ENCODE assay signal across 1 cellular context in the genomic region with DNA sequence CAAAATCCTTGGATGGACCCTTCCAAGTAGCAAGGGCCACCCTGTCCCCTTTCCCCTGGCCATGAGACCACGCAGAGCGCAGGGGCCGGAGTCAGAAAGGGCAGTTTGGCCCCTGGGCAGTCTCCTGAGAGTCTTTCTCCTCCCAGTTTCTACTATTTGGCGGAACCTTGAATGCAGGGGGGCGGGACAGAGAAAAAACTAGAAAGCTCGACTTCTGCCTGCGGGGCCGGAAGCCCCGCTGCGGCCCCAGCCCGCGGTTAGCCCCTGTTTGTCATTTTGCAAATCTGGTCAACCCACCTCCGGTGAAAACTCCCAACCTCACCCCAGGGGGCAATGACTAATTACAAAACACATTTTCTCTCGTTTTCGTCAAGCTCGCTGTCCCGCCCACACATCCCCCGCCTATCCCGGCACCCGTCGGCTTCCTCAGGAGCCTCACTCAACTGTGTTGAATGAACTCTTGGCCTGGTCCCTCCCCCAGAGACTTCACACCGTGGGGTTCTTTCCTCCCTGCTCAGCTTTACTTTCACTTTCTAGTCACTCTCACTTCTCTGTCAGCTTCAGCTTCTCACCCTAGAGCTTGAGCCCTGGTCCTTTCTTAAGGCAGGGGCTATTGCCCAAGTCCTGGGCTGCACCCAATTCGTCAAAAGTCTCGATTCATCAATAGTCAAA.
TF ChIP-seq lines count a peak whose summit lies in the region.

No MANE protein-coding gene starts in this region.

TF ChIP-seq in HEK293, 187 proteins besides CTCF, POLR2A, EP300 and RAD21 (continued from another document and continues in another):
- TF ChIP-seq ZNF146 (tag by site-specific recombination; IDR thresholded peaks at IDR 0.05) (no peak), ZNF416 (tag by site-specific recombination; IDR thresholded peaks at IDR 0.05) (no peak), ZNF830 (tag by site-specific recombination; IDR thresholded peaks at IDR 0.05; ENCODE audit: low read depth) (no peak), ZNF843 (tag by site-specific recombination; IDR thresholded peaks at IDR 0.05) (no peak), ZNF600 (tag by site-specific recombination; IDR thresholded peaks at IDR 0.05) (no peak), ZNF610 (tag by site-specific recombination; IDR thresholded peaks at IDR 0.05; ENCODE audit: borderline replicate concordance) (no peak), HOXD13 (CRISPR knock-in tag; IDR thresholded peaks at IDR 0.05; ENCODE audit: borderline replicate concordance) (no peak), ZNF585B (tag by site-specific recombination; IDR thresholded peaks at IDR 0.05) (no peak), ZNF341 (tag by site-specific recombination; IDR thresholded peaks at IDR 0.05; ENCODE audit: low read depth) (peak; percentile 42), ZNF16 (tag by site-specific recombination; IDR thresholded peaks at IDR 0.05; ENCODE audit: low read depth) (no peak), ZNF777 (tag by site-specific recombination; IDR thresholded peaks at IDR 0.05; ENCODE audit: borderline replicate concordance) (no peak), ZNF677 (tag by site-specific recombination; IDR thresholded peaks at IDR 0.05) (no peak), KLF8 (tag by site-specific recombination; IDR thresholded peaks at IDR 0.05) (no peak), ZNF274 (IDR thresholded peaks at IDR 0.05; ENCODE audit: low read length) (no peak), ZNF274 (tag by site-specific recombination; IDR thresholded peaks at IDR 0.05; ENCODE audit: borderline replicate concordance) (no peak), ZNF114 (tag by site-specific recombination; IDR thresholded peaks at IDR 0.05) (no peak), SCRT2 (tag by site-specific recombination; IDR thresholded peaks at IDR 0.05) (no peak), ZSCAN30 (tag by site-specific recombination; IDR thresholded peaks at IDR 0.05) (no peak), ZXDB (tag by site-specific recombination; IDR thresholded peaks at IDR 0.05) (peak; percentile 72), BCL11A (tag by site-specific recombination; IDR thresholded peaks at IDR 0.05; ENCODE audit: low read depth) (no peak), GFI1B (tag by site-specific recombination; IDR thresholded peaks at IDR 0.05) (peak; percentile 80; the same call in 1 of the 2 replicates), ZBTB17 (tag by site-specific recombination; IDR thresholded peaks at IDR 0.05) (peak; percentile 65), ZNF426 (tag by site-specific recombination; IDR thresholded peaks at IDR 0.05) (no peak)
- TF ChIP-seq, protein P1, sequence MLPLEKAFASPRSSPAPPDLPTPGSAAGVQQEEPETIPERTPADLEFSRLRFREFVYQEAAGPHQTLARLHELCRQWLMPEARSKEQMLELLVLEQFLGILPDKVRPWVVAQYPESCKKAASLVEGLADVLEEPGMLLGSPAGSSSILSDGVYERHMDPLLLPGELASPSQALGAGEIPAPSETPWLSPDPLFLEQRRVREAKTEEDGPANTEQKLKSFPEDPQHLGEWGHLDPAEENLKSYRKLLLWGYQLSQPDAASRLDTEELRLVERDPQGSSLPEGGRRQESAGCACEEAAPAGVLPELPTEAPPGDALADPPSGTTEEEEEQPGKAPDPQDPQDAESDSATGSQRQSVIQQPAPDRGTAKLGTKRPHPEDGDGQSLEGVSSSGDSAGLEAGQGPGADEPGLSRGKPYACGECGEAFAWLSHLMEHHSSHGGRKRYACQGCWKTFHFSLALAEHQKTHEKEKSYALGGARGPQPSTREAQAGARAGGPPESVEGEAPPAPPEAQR (tag by site-specific recombination; IDR thresholded peaks at IDR 0.05): no peak
- TF ChIP-seq, protein P2, sequence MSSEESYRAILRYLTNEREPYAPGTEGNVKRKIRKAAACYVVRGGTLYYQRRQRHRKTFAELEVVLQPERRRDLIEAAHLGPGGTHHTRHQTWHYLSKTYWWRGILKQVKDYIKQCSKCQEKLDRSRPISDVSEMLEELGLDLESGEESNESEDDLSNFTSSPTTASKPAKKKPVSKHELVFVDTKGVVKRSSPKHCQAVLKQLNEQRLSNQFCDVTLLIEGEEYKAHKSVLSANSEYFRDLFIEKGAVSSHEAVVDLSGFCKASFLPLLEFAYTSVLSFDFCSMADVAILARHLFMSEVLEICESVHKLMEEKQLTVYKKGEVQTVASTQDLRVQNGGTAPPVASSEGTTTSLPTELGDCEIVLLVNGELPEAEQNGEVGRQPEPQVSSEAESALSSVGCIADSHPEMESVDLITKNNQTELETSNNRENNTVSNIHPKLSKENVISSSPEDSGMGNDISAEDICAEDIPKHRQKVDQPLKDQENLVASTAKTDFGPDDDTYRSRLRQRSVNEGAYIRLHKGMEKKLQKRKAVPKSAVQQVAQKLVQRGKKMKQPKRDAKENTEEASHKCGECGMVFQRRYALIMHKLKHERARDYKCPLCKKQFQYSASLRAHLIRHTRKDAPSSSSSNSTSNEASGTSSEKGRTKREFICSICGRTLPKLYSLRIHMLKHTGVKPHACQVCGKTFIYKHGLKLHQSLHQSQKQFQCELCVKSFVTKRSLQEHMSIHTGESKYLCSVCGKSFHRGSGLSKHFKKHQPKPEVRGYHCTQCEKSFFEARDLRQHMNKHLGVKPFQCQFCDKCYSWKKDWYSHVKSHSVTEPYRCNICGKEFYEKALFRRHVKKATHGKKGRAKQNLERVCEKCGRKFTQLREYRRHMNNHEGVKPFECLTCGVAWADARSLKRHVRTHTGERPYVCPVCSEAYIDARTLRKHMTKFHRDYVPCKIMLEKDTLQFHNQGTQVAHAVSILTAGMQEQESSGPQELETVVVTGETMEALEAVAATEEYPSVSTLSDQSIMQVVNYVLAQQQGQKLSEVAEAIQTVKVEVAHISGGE (tag by site-specific recombination; conservative IDR thresholded peaks at IDR 0.05; ENCODE audit: low read depth): no peak
- TF ChIP-seq, protein P3, sequence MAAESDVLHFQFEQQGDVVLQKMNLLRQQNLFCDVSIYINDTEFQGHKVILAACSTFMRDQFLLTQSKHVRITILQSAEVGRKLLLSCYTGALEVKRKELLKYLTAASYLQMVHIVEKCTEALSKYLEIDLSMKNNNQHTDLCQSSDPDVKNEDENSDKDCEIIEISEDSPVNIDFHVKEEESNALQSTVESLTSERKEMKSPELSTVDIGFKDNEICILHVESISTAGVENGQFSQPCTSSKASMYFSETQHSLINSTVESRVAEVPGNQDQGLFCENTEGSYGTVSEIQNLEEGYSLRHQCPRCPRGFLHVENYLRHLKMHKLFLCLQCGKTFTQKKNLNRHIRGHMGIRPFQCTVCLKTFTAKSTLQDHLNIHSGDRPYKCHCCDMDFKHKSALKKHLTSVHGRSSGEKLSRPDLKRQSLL (tag by site-specific recombination; IDR thresholded peaks at IDR 0.05): no peak
- TF ChIP-seq, protein P4, sequence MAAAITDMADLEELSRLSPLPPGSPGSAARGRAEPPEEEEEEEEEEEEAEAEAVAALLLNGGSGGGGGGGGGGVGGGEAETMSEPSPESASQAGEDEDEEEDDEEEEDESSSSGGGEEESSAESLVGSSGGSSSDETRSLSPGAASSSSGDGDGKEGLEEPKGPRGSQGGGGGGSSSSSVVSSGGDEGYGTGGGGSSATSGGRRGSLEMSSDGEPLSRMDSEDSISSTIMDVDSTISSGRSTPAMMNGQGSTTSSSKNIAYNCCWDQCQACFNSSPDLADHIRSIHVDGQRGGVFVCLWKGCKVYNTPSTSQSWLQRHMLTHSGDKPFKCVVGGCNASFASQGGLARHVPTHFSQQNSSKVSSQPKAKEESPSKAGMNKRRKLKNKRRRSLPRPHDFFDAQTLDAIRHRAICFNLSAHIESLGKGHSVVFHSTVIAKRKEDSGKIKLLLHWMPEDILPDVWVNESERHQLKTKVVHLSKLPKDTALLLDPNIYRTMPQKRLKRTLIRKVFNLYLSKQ (tag by site-specific recombination; IDR thresholded peaks at IDR 0.05; ENCODE audit: borderline replicate concordance): no peak
- TF ChIP-seq, protein P5, sequence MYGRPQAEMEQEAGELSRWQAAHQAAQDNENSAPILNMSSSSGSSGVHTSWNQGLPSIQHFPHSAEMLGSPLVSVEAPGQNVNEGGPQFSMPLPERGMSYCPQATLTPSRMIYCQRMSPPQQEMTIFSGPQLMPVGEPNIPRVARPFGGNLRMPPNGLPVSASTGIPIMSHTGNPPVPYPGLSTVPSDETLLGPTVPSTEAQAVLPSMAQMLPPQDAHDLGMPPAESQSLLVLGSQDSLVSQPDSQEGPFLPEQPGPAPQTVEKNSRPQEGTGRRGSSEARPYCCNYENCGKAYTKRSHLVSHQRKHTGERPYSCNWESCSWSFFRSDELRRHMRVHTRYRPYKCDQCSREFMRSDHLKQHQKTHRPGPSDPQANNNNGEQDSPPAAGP (tag by site-specific recombination; IDR thresholded peaks at IDR 0.05): no peak
- TF ChIP-seq, protein P6, sequence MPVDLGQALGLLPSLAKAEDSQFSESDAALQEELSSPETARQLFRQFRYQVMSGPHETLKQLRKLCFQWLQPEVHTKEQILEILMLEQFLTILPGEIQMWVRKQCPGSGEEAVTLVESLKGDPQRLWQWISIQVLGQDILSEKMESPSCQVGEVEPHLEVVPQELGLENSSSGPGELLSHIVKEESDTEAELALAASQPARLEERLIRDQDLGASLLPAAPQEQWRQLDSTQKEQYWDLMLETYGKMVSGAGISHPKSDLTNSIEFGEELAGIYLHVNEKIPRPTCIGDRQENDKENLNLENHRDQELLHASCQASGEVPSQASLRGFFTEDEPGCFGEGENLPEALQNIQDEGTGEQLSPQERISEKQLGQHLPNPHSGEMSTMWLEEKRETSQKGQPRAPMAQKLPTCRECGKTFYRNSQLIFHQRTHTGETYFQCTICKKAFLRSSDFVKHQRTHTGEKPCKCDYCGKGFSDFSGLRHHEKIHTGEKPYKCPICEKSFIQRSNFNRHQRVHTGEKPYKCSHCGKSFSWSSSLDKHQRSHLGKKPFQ (tag by site-specific recombination; IDR thresholded peaks at IDR 0.05): peak; percentile 99
- TF ChIP-seq, protein P7, sequence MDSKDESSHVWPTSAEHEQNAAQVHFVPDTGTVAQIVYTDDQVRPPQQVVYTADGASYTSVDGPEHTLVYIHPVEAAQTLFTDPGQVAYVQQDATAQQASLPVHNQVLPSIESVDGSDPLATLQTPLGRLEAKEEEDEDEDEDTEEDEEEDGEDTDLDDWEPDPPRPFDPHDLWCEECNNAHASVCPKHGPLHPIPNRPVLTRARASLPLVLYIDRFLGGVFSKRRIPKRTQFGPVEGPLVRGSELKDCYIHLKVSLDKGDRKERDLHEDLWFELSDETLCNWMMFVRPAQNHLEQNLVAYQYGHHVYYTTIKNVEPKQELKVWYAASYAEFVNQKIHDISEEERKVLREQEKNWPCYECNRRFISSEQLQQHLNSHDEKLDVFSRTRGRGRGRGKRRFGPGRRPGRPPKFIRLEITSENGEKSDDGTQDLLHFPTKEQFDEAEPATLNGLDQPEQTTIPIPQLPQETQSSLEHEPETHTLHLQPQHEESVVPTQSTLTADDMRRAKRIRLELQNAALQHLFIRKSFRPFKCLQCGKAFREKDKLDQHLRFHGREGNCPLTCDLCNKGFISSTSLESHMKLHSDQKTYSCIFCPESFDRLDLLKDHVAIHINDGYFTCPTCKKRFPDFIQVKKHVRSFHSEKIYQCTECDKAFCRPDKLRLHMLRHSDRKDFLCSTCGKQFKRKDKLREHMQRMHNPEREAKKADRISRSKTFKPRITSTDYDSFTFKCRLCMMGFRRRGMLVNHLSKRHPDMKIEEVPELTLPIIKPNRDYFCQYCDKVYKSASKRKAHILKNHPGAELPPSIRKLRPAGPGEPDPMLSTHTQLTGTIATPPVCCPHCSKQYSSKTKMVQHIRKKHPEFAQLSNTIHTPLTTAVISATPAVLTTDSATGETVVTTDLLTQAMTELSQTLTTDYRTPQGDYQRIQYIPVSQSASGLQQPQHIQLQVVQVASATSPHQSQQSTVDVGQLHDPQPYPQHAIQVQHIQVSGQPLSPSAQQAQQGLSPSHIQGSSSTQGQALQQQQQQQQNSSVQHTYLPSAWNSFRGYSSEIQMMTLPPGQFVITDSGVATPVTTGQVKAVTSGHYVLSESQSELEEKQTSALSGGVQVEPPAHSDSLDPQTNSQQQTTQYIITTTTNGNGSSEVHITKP (tag by site-specific recombination; IDR thresholded peaks at IDR 0.05): peak; percentile 82
- TF ChIP-seq, protein P8, sequence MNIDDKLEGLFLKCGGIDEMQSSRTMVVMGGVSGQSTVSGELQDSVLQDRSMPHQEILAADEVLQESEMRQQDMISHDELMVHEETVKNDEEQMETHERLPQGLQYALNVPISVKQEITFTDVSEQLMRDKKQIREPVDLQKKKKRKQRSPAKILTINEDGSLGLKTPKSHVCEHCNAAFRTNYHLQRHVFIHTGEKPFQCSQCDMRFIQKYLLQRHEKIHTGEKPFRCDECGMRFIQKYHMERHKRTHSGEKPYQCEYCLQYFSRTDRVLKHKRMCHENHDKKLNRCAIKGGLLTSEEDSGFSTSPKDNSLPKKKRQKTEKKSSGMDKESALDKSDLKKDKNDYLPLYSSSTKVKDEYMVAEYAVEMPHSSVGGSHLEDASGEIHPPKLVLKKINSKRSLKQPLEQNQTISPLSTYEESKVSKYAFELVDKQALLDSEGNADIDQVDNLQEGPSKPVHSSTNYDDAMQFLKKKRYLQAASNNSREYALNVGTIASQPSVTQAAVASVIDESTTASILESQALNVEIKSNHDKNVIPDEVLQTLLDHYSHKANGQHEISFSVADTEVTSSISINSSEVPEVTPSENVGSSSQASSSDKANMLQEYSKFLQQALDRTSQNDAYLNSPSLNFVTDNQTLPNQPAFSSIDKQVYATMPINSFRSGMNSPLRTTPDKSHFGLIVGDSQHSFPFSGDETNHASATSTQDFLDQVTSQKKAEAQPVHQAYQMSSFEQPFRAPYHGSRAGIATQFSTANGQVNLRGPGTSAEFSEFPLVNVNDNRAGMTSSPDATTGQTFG (tag by site-specific recombination; IDR thresholded peaks at IDR 0.05; ENCODE audit: borderline replicate concordance): no peak
- TF ChIP-seq, protein P9, sequence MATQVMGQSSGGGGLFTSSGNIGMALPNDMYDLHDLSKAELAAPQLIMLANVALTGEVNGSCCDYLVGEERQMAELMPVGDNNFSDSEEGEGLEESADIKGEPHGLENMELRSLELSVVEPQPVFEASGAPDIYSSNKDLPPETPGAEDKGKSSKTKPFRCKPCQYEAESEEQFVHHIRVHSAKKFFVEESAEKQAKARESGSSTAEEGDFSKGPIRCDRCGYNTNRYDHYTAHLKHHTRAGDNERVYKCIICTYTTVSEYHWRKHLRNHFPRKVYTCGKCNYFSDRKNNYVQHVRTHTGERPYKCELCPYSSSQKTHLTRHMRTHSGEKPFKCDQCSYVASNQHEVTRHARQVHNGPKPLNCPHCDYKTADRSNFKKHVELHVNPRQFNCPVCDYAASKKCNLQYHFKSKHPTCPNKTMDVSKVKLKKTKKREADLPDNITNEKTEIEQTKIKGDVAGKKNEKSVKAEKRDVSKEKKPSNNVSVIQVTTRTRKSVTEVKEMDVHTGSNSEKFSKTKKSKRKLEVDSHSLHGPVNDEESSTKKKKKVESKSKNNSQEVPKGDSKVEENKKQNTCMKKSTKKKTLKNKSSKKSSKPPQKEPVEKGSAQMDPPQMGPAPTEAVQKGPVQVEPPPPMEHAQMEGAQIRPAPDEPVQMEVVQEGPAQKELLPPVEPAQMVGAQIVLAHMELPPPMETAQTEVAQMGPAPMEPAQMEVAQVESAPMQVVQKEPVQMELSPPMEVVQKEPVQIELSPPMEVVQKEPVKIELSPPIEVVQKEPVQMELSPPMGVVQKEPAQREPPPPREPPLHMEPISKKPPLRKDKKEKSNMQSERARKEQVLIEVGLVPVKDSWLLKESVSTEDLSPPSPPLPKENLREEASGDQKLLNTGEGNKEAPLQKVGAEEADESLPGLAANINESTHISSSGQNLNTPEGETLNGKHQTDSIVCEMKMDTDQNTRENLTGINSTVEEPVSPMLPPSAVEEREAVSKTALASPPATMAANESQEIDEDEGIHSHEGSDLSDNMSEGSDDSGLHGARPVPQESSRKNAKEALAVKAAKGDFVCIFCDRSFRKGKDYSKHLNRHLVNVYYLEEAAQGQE (tag by site-specific recombination; IDR thresholded peaks at IDR 0.05): no peak
